In genomic region chr15:40843885-40844542, GRCh38 we compare ENCODE assay signal across 8 cellular contexts. TPM values are rescaled to one million over a fixed set of nuclear protein-coding genes. Genes with fewer than 3 reads are reported as not detected.
A peak's percentile ranks its signal among the peaks of the same experiment; 100 is the strongest.
DNase-seq lines count a peak whose midpoint lies in the region; ATAC-seq, FAIRE-seq and TF ChIP-seq lines count a peak whose summit lies in the region.

A gene with protein sequence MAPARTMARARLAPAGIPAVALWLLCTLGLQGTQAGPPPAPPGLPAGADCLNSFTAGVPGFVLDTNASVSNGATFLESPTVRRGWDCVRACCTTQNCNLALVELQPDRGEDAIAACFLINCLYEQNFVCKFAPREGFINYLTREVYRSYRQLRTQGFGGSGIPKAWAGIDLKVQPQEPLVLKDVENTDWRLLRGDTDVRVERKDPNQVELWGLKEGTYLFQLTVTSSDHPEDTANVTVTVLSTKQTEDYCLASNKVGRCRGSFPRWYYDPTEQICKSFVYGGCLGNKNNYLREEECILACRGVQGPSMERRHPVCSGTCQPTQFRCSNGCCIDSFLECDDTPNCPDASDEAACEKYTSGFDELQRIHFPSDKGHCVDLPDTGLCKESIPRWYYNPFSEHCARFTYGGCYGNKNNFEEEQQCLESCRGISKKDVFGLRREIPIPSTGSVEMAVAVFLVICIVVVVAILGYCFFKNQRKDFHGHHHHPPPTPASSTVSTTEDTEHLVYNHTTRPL (plus strand): TSS chr15:40844048. CDS start chr15:40844555, 507 bp downstream.

- no peak for TF ChIP-seq CTCF in RWPE1 (conservative IDR thresholded peaks at IDR 0.05; ENCODE audit: low read depth)
- no peak for TF ChIP-seq CTCF in astrocyte of the cerebellum (IDR thresholded peaks at IDR 0.05; ENCODE audit: low read depth, low read length, missing control alignments)

- peak within 1 kb of the TSS; percentile 24 for H3K27ac ChIP-seq in RWPE1

- CTCF ChIA-PET in RWPE1 (lab: Yijun Ruan, JAX): interaction anchor here (0.8 to 1.3 kb wide), 6 partner anchors 9 to 50 kb away, joined by 3 to 7 read pairs (median 4); partner anchors contain the start of gene VPS18

- FAIRE-seq in GM12892 (lab: Jason Lieb, UNC): no peak

- TF ChIP-seq POLR2A in GM12892 (IDR thresholded peaks at IDR 0.05; ENCODE audit: low read depth, low read length): no peak

- DNase-seq in GM12892 (ENCODE audit: insufficient read length): peak; percentile 63
- DNase-seq in RWPE1 (ENCODE audit: low spot score): peak; percentile 64
- DNase-seq in astrocyte of the cerebellum (ENCODE audit: low read depth): no peak
- DNase-seq in left colon: peak; percentile 83 to 85
- peak; percentile 74 to 75 for DNase-seq in stimulated activated CD4-positive, alpha-beta T cell treated with anti-CD3 and anti-CD28 coated beads, Interleukin-4, amount 100 ng/mL, for 48 hours (ENCODE audit: low read depth in 2 of 2)
- DNase-seq in NCI-H524 (lab: John Stamatoyannopoulos, UW): no peak
- no peak for DNase-seq in NCI-H446 (lab: John Stamatoyannopoulos, UW)

- in situ Hi-C loops in astrocyte of the cerebellum (cut with HindIII; ENCODE audit: low sequenced_read_pairs): no loop called here

- intact Hi-C loops in left colon (cut with DNase I, micrococcal nuclease): no loop called here

- POLR2A ChIA-PET in RWPE1 (lab: Yijun Ruan, JAX; ENCODE audit: low non-redundant PET): interaction anchor here (0.6 to 1.6 kb wide), 3 partner anchors 37 to 59 kb away, joined by 4 to 10 read pairs (median 7); partner anchors contain the start of genes DNAJC17 and ZFYVE19

- peak within 1 kb of the TSS; percentile 38 for H3K4me3 ChIP-seq in astrocyte of the cerebellum (ENCODE audit: low read depth, low read length)

- ATAC-seq in left colon (peak; percentile 58), GM18511 (IDR thresholded peaks at IDR 0.05; ENCODE audit: unreplicated experiment) (no peak)

RNA-seq across cellular contexts. Expression of the gene that starts here (rescaled TPM):
- polyA plus RNA-seq in GM12892 (2012; ENCODE audit: missing spikeins): 7.6 TPM
- 100 to 1,000 TPM; 392 to 417 TPM for total RNA-seq in left colon

Comparison
In these comparisons a context has a peak if more than half of its experiments do, and no peak if none do; other contexts are left out.
1. DNase-seq: peak in GM12892 (single experiment), RWPE1 (single experiment), left colon (2 of 2) and stimulated activated CD4-positive, alpha-beta T cell treated with anti-CD3 and anti-CD28 coated beads, Interleukin-4, amount 100 ng/mL, for 48 hours (2 of 2); none in astrocyte of the cerebellum (single experiment), NCI-H524 (0 of 2) and NCI-H446 (0 of 2).